In the genomic region with DNA sequence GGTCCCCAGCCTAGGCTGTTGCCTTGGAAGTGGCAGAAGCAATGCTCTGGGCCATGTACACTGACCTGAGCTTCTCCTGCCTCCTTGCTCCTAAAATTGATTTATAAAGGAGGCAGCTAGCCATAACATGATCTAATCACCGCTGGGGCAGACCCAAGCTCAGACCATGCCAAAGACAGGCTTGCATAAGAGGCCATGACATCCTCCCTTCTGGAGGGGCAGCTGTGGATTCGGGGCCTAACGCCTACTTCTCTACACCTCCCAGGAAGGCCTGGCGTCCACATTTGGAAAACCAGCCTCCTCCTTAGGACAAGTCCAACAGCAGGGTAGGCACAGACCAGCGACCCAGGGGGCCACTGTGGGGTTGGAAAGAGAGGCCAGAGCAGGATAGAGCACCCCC, we compare ENCODE assay signal across 15 cellular contexts. TPM values are rescaled to one million over a fixed set of nuclear protein-coding genes. Genes with fewer than 3 reads are reported as not detected.
DNase-seq lines count a peak whose midpoint lies in the region; TF ChIP-seq lines count a peak whose summit lies in the region.
"Had no signal": no experiment of that assay in that cellular context is flagged by ENCODE, and none has a peak within 500 bp of the region (broad histone marks: within the 10 kb centered on the region; RNA-seq: fewer than 3 reads in every experiment).

No MANE protein-coding gene starts in this region.

- intact Hi-C loops in thyroid gland (cut with DNase I): no loop called here

- 70 to 90% methylated on average over 3 to 5 of the region's 5 CpGs for WGBS in thyroid gland, 2 donors

- H3K4me3 ChIP-seq in MG63: no peak overlapping the region
- H3K4me3 ChIP-seq in fibroblast of the aortic adventitia (ENCODE audit: low read depth, low read length): no peak overlapping the region
- H3K4me3 ChIP-seq in muscle layer of colon (ENCODE audit: low read depth in 1 of 2, low read length in 2 of 2): no peak overlapping the region
- H3K4me3 ChIP-seq in thyroid gland (replicated peaks in 1 of 3): no peak overlapping the region
- H3K4me3 ChIP-seq: lung had no signal

- no peaks in the 10 kb centered on the region for H3K36me3 ChIP-seq in MG63
- H3K36me3 ChIP-seq in muscle layer of colon (ENCODE audit: insufficient read depth, low read length): peaks cover 25% of the 10 kb centered on the region
- peaks cover 7 to 13% of the 10 kb centered on the region in 2 donors for H3K36me3 ChIP-seq in thyroid gland

- H3K4me1 ChIP-seq in muscle layer of colon (ENCODE audit: insufficient read depth, low read length) (peaks cover 75% of the 10 kb centered on the region), thyroid gland (peaks cover 78 to 89% of the 10 kb centered on the region in 2 donors)

- no peak overlapping the region for H3K9ac ChIP-seq in muscle layer of colon (ENCODE audit: low read length)

- H3K27me3 ChIP-seq in MG63 (no peaks in the 10 kb centered on the region), muscle layer of colon (ENCODE audit: control insufficient read depth in 1 of 2, insufficient read depth in 2 of 2, low read length in 2 of 2) (no peaks in the 10 kb centered on the region), thyroid gland (no peaks in the 10 kb centered on the region)

- peak overlapping the region; percentile 82 for H3K27ac ChIP-seq in muscle layer of colon (ENCODE audit: low read depth, low read length)
- peak overlapping the region; percentile 76 to 81 (median 80) for H3K27ac ChIP-seq in thyroid gland
- H3K27ac ChIP-seq: epithelial cell of prostate had no signal

- peak; percentile 48 for DNase-seq in MG63
- peak; percentile 72 for DNase-seq in fibroblast of the aortic adventitia (ENCODE audit: low read depth)
- no peak for DNase-seq in thyroid gland
- no peak for DNase-seq in NCI-H2107 (lab: John Stamatoyannopoulos, UW)
- no peak for DNase-seq in erythroblast (lab: John Stamatoyannopoulos, UW)
- no peak for DNase-seq in DMS53 treated with DMSO at 0.1 percent for 48 hours (lab: John Stamatoyannopoulos, UW; ENCODE audit: unreplicated experiment)
- DNase-seq in NCI-H2029 (lab: John Stamatoyannopoulos, UW): no peak
- DNase-seq: activated CD4-positive, alpha-beta T cell treated with anti-CD3 and anti-CD28 coated beads for 4 hours; RPMI8226; stimulated activated naive CD8-positive, alpha-beta T cell treated with anti-CD3 and anti-CD28 coated beads, Interleukin-15, amount 100 ng/mL, for 72 hours had no signal

- H3K9me3 ChIP-seq in MG63: no peaks in the 10 kb centered on the region
- H3K9me3 ChIP-seq in muscle layer of colon (ENCODE audit: low read length): no peaks in the 10 kb centered on the region
- H3K9me3 ChIP-seq in thyroid gland: no peaks in the 10 kb centered on the region

- no peak for TF ChIP-seq POLR2A in thyroid gland (IDR thresholded peaks at IDR 0.05)
- no peak for TF ChIP-seq POLR2A in erythroblast (IDR thresholded peaks at IDR 0.05; ENCODE audit: low read length)

- TF ChIP-seq CTCF in fibroblast of the aortic adventitia (IDR thresholded peaks at IDR 0.05; ENCODE audit: insufficient read depth, low read length) (no peak), thyroid gland (IDR thresholded peaks at IDR 0.05) (no peak)

RNA-seq across cellular contexts. Expression of a gene that starts 12.4 kb away (rescaled TPM):
- not detected in 2 replicates for total RNA-seq in MG63 (2014; rRNA removed; shearing (Covaris generic); ENCODE audit: low replicate concordance)
- total RNA-seq in fibroblast of the aortic adventitia (ENCODE audit: low replicate concordance): not detected in 2 replicates
- total RNA-seq in thyroid gland: 10 to 100 TPM in 2 of 4 donors, 1 to 10 TPM in 2; 4.6 to 11.9 (median 9.0) TPM
- total RNA-seq: Daoy had no signal

RNA-seq across cellular contexts. Expression of a gene that starts 27.0 kb away (rescaled TPM):
- 2.3 TPM in 1 of 2 replicates, not detected in the other for total RNA-seq in MG63 (2014; rRNA removed; shearing (Covaris generic); ENCODE audit: low replicate concordance)
- total RNA-seq in fibroblast of the aortic adventitia (ENCODE audit: low replicate concordance) (7.1 and 7.6 TPM in 2 replicates), thyroid gland (10 to 100 TPM; 33.3 to 63.8 (median 50.9) TPM)

RNA-seq across cellular contexts. Expression of a gene that starts 37.7 kb away (rescaled TPM):
- total RNA-seq in MG63 (2014; rRNA removed; shearing (Covaris generic); ENCODE audit: low replicate concordance): 30.8 and 42.3 TPM in 2 replicates
- total RNA-seq in fibroblast of the aortic adventitia (ENCODE audit: low replicate concordance): 47.8 and 114 TPM in 2 replicates
- 100 to 1,000 TPM; 110 to 238 (median 142) TPM for total RNA-seq in thyroid gland

RNA-seq across cellular contexts. Expression of a gene that starts 40.0 kb away (rescaled TPM):
- not detected in 2 replicates for total RNA-seq in MG63 (2014; rRNA removed; shearing (Covaris generic); ENCODE audit: low replicate concordance)
- total RNA-seq in fibroblast of the aortic adventitia (ENCODE audit: low replicate concordance) (not detected in 2 replicates), thyroid gland (not detected)
- total RNA-seq: Daoy; T-helper 2 cell treated with Interferon-gamma antibody and Interleukin-4, amounts not matched to agents 100 ng/mL and 5 ng/mL, for 36 hours had no signal

RNA-seq across cellular contexts. Expression of a gene that starts 50.0 kb away (rescaled TPM):
- total RNA-seq in MG63 (2014; rRNA removed; shearing (Covaris generic); ENCODE audit: low replicate concordance): not detected in 2 replicates
- 0.74 and 0.99 TPM in 2 replicates for total RNA-seq in fibroblast of the aortic adventitia (ENCODE audit: low replicate concordance)
- 1 to 10 TPM in 2 of 4 donors, under 1 TPM in 2; 0.54 to 2.3 (median 1.5) TPM for total RNA-seq in thyroid gland
- total RNA-seq: Daoy; T-helper 2 cell treated with Interferon-gamma antibody and Interleukin-4, amounts not matched to agents 100 ng/mL and 5 ng/mL, for 36 hours had no signal

Comparison
In these comparisons a context has a peak if more than half of its experiments do, and no peak if none do; other contexts are left out.
1. DNase-seq: peak in MG63 (single experiment) and fibroblast of the aortic adventitia (single experiment); none in thyroid gland (0 of 2), NCI-H2107 (single experiment), erythroblast (0 of 2), DMS53 treated with DMSO at 0.1 percent for 48 hours (single experiment) and NCI-H2029 (single experiment).